ENCODE assay signal across 10 cellular contexts in genomic region chr4:9898596-9899345, GRCh38.
A peak's percentile ranks its signal among the peaks of the same experiment; 100 is the strongest.
DNase-seq lines count a peak whose midpoint lies in the region; ATAC-seq and TF ChIP-seq lines count a peak whose summit lies in the region.
"Had no signal": no experiment of that assay in that cellular context is flagged by ENCODE, and none has a peak within 500 bp of the region (broad histone marks: within the 10 kb centered on the region; RNA-seq: fewer than 3 reads in every experiment).

No MANE protein-coding gene starts in this region.

- no peak overlapping the region for H3K9ac ChIP-seq in adipocyte (ENCODE audit: low read length)

- DNase-seq in natural killer cell treated with Interleukin-12 subunit alpha and Interleukin-12 subunit beta and Interleukin-15 and Interleukin-18, amount 100 ng/mL, for 72 hours (ENCODE audit: low spot score), result peak; percentile 35
- DNase-seq in natural killer cell (no peak), adipocyte (ENCODE audit: low read depth) (peak; percentile 5), iPS-NIHi11 (ENCODE audit: low spot score) (peak; percentile 82), aorta (peak in 1 of 2 donors; percentile 61), T1000 (lab: John Stamatoyannopoulos, UW) (no peak)
- DNase-seq: NCI-H345, spleen had no signal

- H3K4me1 Mint-ChIP-seq in natural killer cell treated with Interleukin-12 subunit alpha and Interleukin-12 subunit beta and Interleukin-15 and Interleukin-18, amount 100 ng/mL, for 72 hours (ENCODE audit: low read depth in 2 of 2), result no peaks in the 10 kb centered on the region
- no peaks in the 10 kb centered on the region for H3K4me1 Mint-ChIP-seq in natural killer cell

- H3K27me3 Mint-ChIP-seq in natural killer cell treated with Interleukin-12 subunit alpha and Interleukin-12 subunit beta and Interleukin-15 and Interleukin-18, amount 100 ng/mL, for 72 hours, result peaks cover 11 to 12% of the 10 kb centered on the region in 2 donors
- H3K27me3 Mint-ChIP-seq in natural killer cell (ENCODE audit: low read depth in 2 of 2), result peaks cover 5 to 25% of the 10 kb centered on the region in 2 donors

- intact Hi-C loops in natural killer cell (cut with micrococcal nuclease) (no loop called here), aorta (cut with DNase I) (loop anchor here in 1 of 2 donors (5.0 kb wide), 1 partner anchor 119 kb away; no protein-coding TSS in a partner anchor)

- H3K27me3 ChIP-seq in adipocyte (replicated peaks; ENCODE audit: control insufficient read depth, insufficient read depth, low read length) (peaks cover 22% of the 10 kb centered on the region), aorta (ENCODE audit: control insufficient read depth in 1 of 2, insufficient read depth in 2 of 2, low read length in 1 of 2) (no peaks in the 10 kb centered on the region)

- H3K4me3 ChIP-seq in adipocyte (ENCODE audit: low read length) (no peak overlapping the region), aorta (ENCODE audit: low read length in 2 of 2) (no peak overlapping the region)
- H3K4me3 ChIP-seq: spleen had no signal

- H3K36me3 Mint-ChIP-seq in natural killer cell treated with Interleukin-12 subunit alpha and Interleukin-12 subunit beta and Interleukin-15 and Interleukin-18, amount 100 ng/mL, for 72 hours, result no peaks in the 10 kb centered on the region
- no peaks in the 10 kb centered on the region for H3K36me3 Mint-ChIP-seq in natural killer cell

- H3K9me3 ChIP-seq in adipocyte (ENCODE audit: control insufficient read depth, low read length) (no peaks in the 10 kb centered on the region), aorta (ENCODE audit: control insufficient read depth, low read length) (no peaks in the 10 kb centered on the region)
- H3K9me3 ChIP-seq: spleen had no signal

- H3K27ac Mint-ChIP-seq in natural killer cell treated with Interleukin-12 subunit alpha and Interleukin-12 subunit beta and Interleukin-15 and Interleukin-18, amount 100 ng/mL, for 72 hours, result no peak overlapping the region
- H3K27ac Mint-ChIP-seq in natural killer cell, result no peak overlapping the region

- H3K9me3 Mint-ChIP-seq in natural killer cell treated with Interleukin-12 subunit alpha and Interleukin-12 subunit beta and Interleukin-15 and Interleukin-18, amount 100 ng/mL, for 72 hours, result no peaks in the 10 kb centered on the region
- no peaks in the 10 kb centered on the region for H3K9me3 Mint-ChIP-seq in natural killer cell

- 33 to 37% methylated on average over 10 of the region's 10 CpGs for WGBS in aorta, 2 donors

- H3K36me3 ChIP-seq in adipocyte (ENCODE audit: control insufficient read depth, insufficient read depth, low read length, severe bottlenecking) (no peaks in the 10 kb centered on the region), aorta (ENCODE audit: control insufficient read depth in 1 of 2, insufficient read depth in 2 of 2, low read length in 1 of 2) (no peaks in the 10 kb centered on the region)
- H3K36me3 ChIP-seq: spleen had no signal

- H3K4me3 Mint-ChIP-seq in natural killer cell treated with Interleukin-12 subunit alpha and Interleukin-12 subunit beta and Interleukin-15 and Interleukin-18, amount 100 ng/mL, for 72 hours, result no peak overlapping the region
- H3K4me3 Mint-ChIP-seq in natural killer cell, result no peak overlapping the region

- no peak for TF ChIP-seq CTCF in natural killer cell (IDR thresholded peaks at IDR 0.05)

- no peak overlapping the region for H3K27ac ChIP-seq in aorta (ENCODE audit: low read depth in 1 of 2, low read length in 2 of 2)
- H3K27ac ChIP-seq: spleen had no signal

- H3K4me1 ChIP-seq in adipocyte (ENCODE audit: control insufficient read depth, insufficient read depth, low read length) (no peaks in the 10 kb centered on the region), aorta (ENCODE audit: control insufficient read depth in 1 of 2, insufficient read depth in 2 of 2, low read length in 2 of 2) (peaks cover 2 to 3% of the 10 kb centered on the region in 2 donors)
- H3K4me1 ChIP-seq: spleen had no signal

- no peak for ATAC-seq in natural killer cell treated with Interleukin-12 subunit alpha and Interleukin-12 subunit beta and Interleukin-15 and Interleukin-18, amount 100 ng/mL, for 72 hours
- ATAC-seq in natural killer cell (no peak), aorta (ENCODE audit: low FRiP score) (peak; percentile 72), GM21529 (IDR thresholded peaks at IDR 0.05; ENCODE audit: unreplicated experiment) (no peak), GM21515 (IDR thresholded peaks at IDR 0.05; ENCODE audit: unreplicated experiment) (no peak)

Comparison
In these comparisons a context has a peak if more than half of its experiments do, and no peak if none do; other contexts are left out.
1. DNase-seq: peak in natural killer cell treated with Interleukin-12 subunit alpha and Interleukin-12 subunit beta and Interleukin-15 and Interleukin-18, amount 100 ng/mL, for 72 hours (single experiment), adipocyte (single experiment) and iPS-NIHi11 (single experiment); none in natural killer cell (single experiment) and T1000 (single experiment).